ENCODE assay signal across 27 cellular contexts in genomic region chr10:65993451-65993850, GRCh38.
A peak's percentile ranks its signal among the peaks of the same experiment; 100 is the strongest.
DNase-seq lines count a peak whose midpoint lies in the region; ATAC-seq, FAIRE-seq and TF ChIP-seq lines count a peak whose summit lies in the region.
"Had no signal": no experiment of that assay in that cellular context is flagged by ENCODE, and none has a peak within 500 bp of the region (broad histone marks: within the 10 kb centered on the region; RNA-seq: fewer than 3 reads in every experiment).

No MANE protein-coding gene starts in this region.

- peak; percentile 81 for DNase-seq in OCI-M1 (lab: John Stamatoyannopoulos, UW)
- DNase-seq in GM23338 (ENCODE audit: low spot score): no peak
- no peak for DNase-seq in frontal cortex (ENCODE audit: low spot score in 2 of 2)
- DNase-seq in retina: no peak
- no peak for DNase-seq in spleen
- DNase-seq: 8988T; ACHN; AML-193; BE2C; CD4-positive, alpha-beta T cell; CD8-positive, alpha-beta memory T cell; DMS 273 treated with DMSO at 0.1 percent for 48 hours; DMS79; EL; GDM1; GOT3; HFFc6 had no signal

- H3K4me3 Mint-ChIP-seq in GM23338: no peak overlapping the region
- H3K4me3 Mint-ChIP-seq: CD14-positive monocyte; CD4-positive, alpha-beta T cell; CD8-positive, alpha-beta memory T cell; HFFc6 had no signal

- no peaks in the 10 kb centered on the region for H3K4me1 Mint-ChIP-seq in GM23338
- H3K4me1 Mint-ChIP-seq: CD14-positive monocyte; CD8-positive, alpha-beta memory T cell had no signal

- no peak overlapping the region for H3K27ac ChIP-seq in KMS-11
- no peak overlapping the region for H3K27ac ChIP-seq in GM23338 (ENCODE audit: low read depth)
- H3K27ac ChIP-seq in spleen: no peak overlapping the region
- H3K27ac ChIP-seq: A549; BLaER1 treated with 17β-estradiol and CSF1 and Interleukin-3, amounts not matched to agents 10 nM and 100 nM had no signal

- intact Hi-C loops in spleen (cut with DNase I; ENCODE audit: low total_unique reads): no loop called here

- no peaks in the 10 kb centered on the region for H3K27me3 ChIP-seq in KMS-11 (ENCODE audit: insufficient read depth, low read depth)
- no peaks in the 10 kb centered on the region for H3K27me3 ChIP-seq in GM23338 (ENCODE audit: insufficient read depth)
- H3K27me3 ChIP-seq in spleen (replicated peaks in 1 of 7): no peaks in the 10 kb centered on the region
- H3K27me3 ChIP-seq: BE2C; BLaER1 treated with 17β-estradiol and CSF1 and Interleukin-3, amounts not matched to agents 10 nM and 100 nM had no signal

- H3K9me2 ChIP-seq in GM23338 (ENCODE audit: insufficient read depth): no peaks in the 10 kb centered on the region

- no peak for TF ChIP-seq POLR2A in spleen (IDR thresholded peaks at IDR 0.05)

- FAIRE-seq in frontal cortex (lab: Jason Lieb, UNC): no peak
- FAIRE-seq: A549, D721Med, GM12891, GM18507, H54 had no signal

- no peaks in the 10 kb centered on the region for H3F3A ChIP-seq in GM23338 (replicated peaks; ENCODE audit: low read depth)

- H3K9me3 Mint-ChIP-seq in GM23338: no peaks in the 10 kb centered on the region

- H3K4me3 ChIP-seq in KMS-11 (IDR thresholded peaks at IDR 0.05; ENCODE audit: insufficient read depth, low read depth, low read length) (no peak overlapping the region), GM23338 (no peak overlapping the region), spleen (no peak overlapping the region)
- H3K4me3 ChIP-seq: A549; BLaER1 treated with 17β-estradiol and CSF1 and Interleukin-3, amounts not matched to agents 10 nM and 100 nM; HAP-1 had no signal

- no peaks in the 10 kb centered on the region for H3K36me3 Mint-ChIP-seq in GM23338 (ENCODE audit: low read depth)
- H3K36me3 Mint-ChIP-seq: CD14-positive monocyte; CD8-positive, alpha-beta memory T cell had no signal

- H3K4me2 ChIP-seq in KMS-11 (0 out of 2 replicates have a peak overlapping the region, but pooled peaks have one; percentile 18), GM23338 (no peak overlapping the region)
- H3K4me2 ChIP-seq: A549; BLaER1 treated with 17β-estradiol and CSF1 and Interleukin-3, amounts not matched to agents 10 nM and 100 nM had no signal

- H3K9ac ChIP-seq in KMS-11: no peak overlapping the region
- H3K9ac ChIP-seq: BLaER1 treated with 17β-estradiol and CSF1 and Interleukin-3, amounts not matched to agents 10 nM and 100 nM had no signal

- no peak for TF ChIP-seq CTCF in KMS-11 (conservative IDR thresholded peaks at IDR 0.05; ENCODE audit: low read depth, low read length)
- TF ChIP-seq CTCF in GM23338 (conservative IDR thresholded peaks at IDR 0.05; ENCODE audit: low read depth in 2 of 2): no peak
- no peak for TF ChIP-seq CTCF in spleen (IDR thresholded peaks at IDR 0.05 in 8 of 11, conservative IDR thresholded peaks at IDR 0.05 in 3 of 11)

- H3K27ac Mint-ChIP-seq in GM23338: no peak overlapping the region
- H3K27ac Mint-ChIP-seq: CD14-positive monocyte; CD4-positive, alpha-beta T cell; CD8-positive, alpha-beta memory T cell; HFFc6 had no signal

- H3K4me1 ChIP-seq in KMS-11 (ENCODE audit: low read depth, poor library complexity, severe bottlenecking) (no peaks in the 10 kb centered on the region), GM23338 (ENCODE audit: insufficient read depth) (no peaks in the 10 kb centered on the region), spleen (no peaks in the 10 kb centered on the region)
- H3K4me1 ChIP-seq: A549; BE2C; BLaER1 treated with 17β-estradiol and CSF1 and Interleukin-3, amounts not matched to agents 10 nM and 100 nM; HAP-1 had no signal

- H3K9me3 ChIP-seq in spleen: peaks cover 0 to 60% (median 39%) of the 10 kb centered on the region in 8 donors
- H3K9me3 ChIP-seq: BE2C, HAP-1 had no signal

- ATAC-seq in GM21390 (IDR thresholded peaks at IDR 0.05; ENCODE audit: unreplicated experiment) (peak; percentile 63), GM23338 (no peak)
- ATAC-seq: A549 had no signal

- H4K20me1 ChIP-seq in KMS-11 (ENCODE audit: insufficient read depth): no peaks in the 10 kb centered on the region
- no peaks in the 10 kb centered on the region for H4K20me1 ChIP-seq in GM23338 (replicated peaks; ENCODE audit: insufficient read depth)
- H4K20me1 ChIP-seq: BLaER1 treated with 17β-estradiol and CSF1 and Interleukin-3, amounts not matched to agents 10 nM and 100 nM had no signal

- no peaks in the 10 kb centered on the region for H3K27me3 Mint-ChIP-seq in GM23338 (ENCODE audit: insufficient read depth, low read depth, poor library complexity)
- H3K27me3 Mint-ChIP-seq: CD4-positive, alpha-beta T cell; CD8-positive, alpha-beta memory T cell had no signal

- H3K79me2 ChIP-seq in KMS-11 (ENCODE audit: insufficient read depth, low read depth) (no peaks in the 10 kb centered on the region), GM23338 (replicated peaks; ENCODE audit: insufficient read depth) (no peaks in the 10 kb centered on the region)

- H2AFZ ChIP-seq in KMS-11 (ENCODE audit: low read depth) (peak overlapping the region; percentile 46; the same call in 1 of the 2 replicates), GM23338 (no peak overlapping the region)

- H3K36me3 ChIP-seq in KMS-11 (ENCODE audit: insufficient read depth) (no peaks in the 10 kb centered on the region), GM23338 (ENCODE audit: insufficient read depth) (no peaks in the 10 kb centered on the region), spleen (no peaks in the 10 kb centered on the region)
- H3K36me3 ChIP-seq: BE2C; BLaER1 treated with 17β-estradiol and CSF1 and Interleukin-3, amounts not matched to agents 10 nM and 100 nM; HAP-1 had no signal

TF ChIP-seq in GM23338, 12 proteins besides CTCF, POLR2A, EP300 and RAD21 (continues in another document):
- TF ChIP-seq NANOG (IDR thresholded peaks at IDR 0.05; ENCODE audit: borderline replicate concordance): no peak
- no peak for TF ChIP-seq CREB1 (CRISPR knock-in tag; IDR thresholded peaks at IDR 0.05; ENCODE audit: low read depth)
- TF ChIP-seq EZH2 (IDR thresholded peaks at IDR 0.05; ENCODE audit: low read depth, unreplicated experiment): no peak
- no peak for TF ChIP-seq REST (IDR thresholded peaks at IDR 0.05; ENCODE audit: unreplicated experiment)
